ENCODE assay signal across 23 cellular contexts in genomic region chr7:18680576-18680975, GRCh38.
"Had no signal": no experiment of that assay in that cellular context is flagged by ENCODE, and none has a peak within 500 bp of the region (broad histone marks: within the 10 kb centered on the region; RNA-seq: fewer than 3 reads in every experiment).

No MANE protein-coding gene starts in this region.

- H3K27me3 ChIP-seq: neutrophil, pancreas, right lobe of liver, vagina had no signal

- H3K4me1 ChIP-seq: left ventricle myocardium inferior, pancreas, right lobe of liver, vagina had no signal

- DNase-seq: activated CD4-positive, alpha-beta T cell treated with anti-CD3 and anti-CD28 coated beads, Interleukin-2, amount 10 ng/mL, durations not matched to agents 7 days and 5 days; activated CD8-positive, alpha-beta T cell treated with anti-CD3 and anti-CD28 coated beads for 36 hours; activated gamma-delta T cell treated with Interleukin-2 at 50 U/mL for 16 hours; activated T-cell treated with anti-CD3 and anti-CD28 coated beads, Interleukin-2, amount 50 U/mL, for 1 hour; aorta; foreskin fibroblast; kidney glomerular epithelial cell; left ventricle myocardium inferior; mammary epithelial cell; pancreas; right lobe of liver; stimulated activated CD4-positive, alpha-beta T cell treated with anti-CD3 and anti-CD28 coated beads, Interleukin-1b, Interleukin-23, amount 100 ng/mL, for 48 hours had no signal

- H3K36me3 ChIP-seq: left ventricle myocardium inferior, neutrophil, pancreas, right lobe of liver, thoracic aorta, vagina had no signal

- H3K27ac ChIP-seq: epithelial cell of prostate, left ventricle myocardium inferior, neutrophil, pancreas, right lobe of liver, skin epidermis, thoracic aorta, vagina had no signal

- H3K36me3 Mint-ChIP-seq: activated naive CD4-positive, alpha-beta T cell treated with anti-CD3 and anti-CD28 coated beads, Interleukin-2, amount 50 U/mL, for 24 hours; natural killer cell treated with Interleukin-12 subunit alpha and Interleukin-12 subunit beta and Interleukin-15 and Interleukin-18, amount 100 ng/mL, for 72 hours; type B pancreatic cell had no signal

- H3K27ac Mint-ChIP-seq: activated CD4-positive, alpha-beta T cell treated with anti-CD3 and anti-CD28 coated beads, Interleukin-2, amount 10 ng/mL, durations not matched to agents 7 days and 5 days; activated CD8-positive, alpha-beta T cell treated with anti-CD3 and anti-CD28 coated beads for 36 hours; activated naive CD4-positive, alpha-beta T cell treated with anti-CD3 and anti-CD28 coated beads, Interleukin-2, amount 50 U/mL, for 24 hours; brain; natural killer cell treated with Interleukin-12 subunit alpha and Interleukin-12 subunit beta and Interleukin-15 and Interleukin-18, amount 100 ng/mL, for 72 hours; stimulated activated memory B cell treated with anti-CD40 and anti-IgM and Interleukin-4, amounts not matched to agents 10 μg/mL and 1 μg/mL and 100 μg/mL, for 72 hours; type B pancreatic cell had no signal

- H3K9me3 ChIP-seq: left ventricle myocardium inferior, neutrophil, pancreas, right lobe of liver, thoracic aorta, vagina had no signal

- ATAC-seq: activated CD4-positive, CD25-positive, alpha-beta regulatory T cell treated with anti-CD3 and anti-CD28 coated beads, Interleukin-2, amount 50 U/mL, for 24 hours; activated CD8-positive, alpha-beta T cell treated with anti-CD3 and anti-CD28 coated beads for 36 hours; natural killer cell treated with Interleukin-12 subunit alpha and Interleukin-12 subunit beta and Interleukin-15 and Interleukin-18, amount 100 ng/mL, for 72 hours; pancreas; right lobe of liver; stimulated activated memory B cell treated with anti-CD40 and anti-IgM and Interleukin-4, amounts not matched to agents 10 μg/mL and 1 μg/mL and 100 μg/mL, for 72 hours had no signal

- H3K4me1 Mint-ChIP-seq: activated naive CD4-positive, alpha-beta T cell treated with anti-CD3 and anti-CD28 coated beads, Interleukin-2, amount 50 U/mL, for 24 hours; brain had no signal

- H3K27me3 Mint-ChIP-seq: activated CD4-positive, alpha-beta T cell treated with anti-CD3 and anti-CD28 coated beads, Interleukin-2, amount 10 ng/mL, durations not matched to agents 7 days and 5 days; activated CD8-positive, alpha-beta T cell treated with anti-CD3 and anti-CD28 coated beads for 36 hours; activated naive CD4-positive, alpha-beta T cell treated with anti-CD3 and anti-CD28 coated beads, Interleukin-2, amount 50 U/mL, for 24 hours; brain; natural killer cell treated with Interleukin-12 subunit alpha and Interleukin-12 subunit beta and Interleukin-15 and Interleukin-18, amount 100 ng/mL, for 72 hours; stimulated activated memory B cell treated with anti-CD40 and anti-IgM and Interleukin-4, amounts not matched to agents 10 μg/mL and 1 μg/mL and 100 μg/mL, for 72 hours; type B pancreatic cell had no signal

- H3K9me3 Mint-ChIP-seq: activated CD4-positive, alpha-beta T cell treated with anti-CD3 and anti-CD28 coated beads, Interleukin-2, amount 10 ng/mL, durations not matched to agents 7 days and 5 days; activated CD8-positive, alpha-beta T cell treated with anti-CD3 and anti-CD28 coated beads for 36 hours; activated naive CD4-positive, alpha-beta T cell treated with anti-CD3 and anti-CD28 coated beads, Interleukin-2, amount 50 U/mL, for 24 hours; natural killer cell treated with Interleukin-12 subunit alpha and Interleukin-12 subunit beta and Interleukin-15 and Interleukin-18, amount 100 ng/mL, for 72 hours; stimulated activated memory B cell treated with anti-CD40 and anti-IgM and Interleukin-4, amounts not matched to agents 10 μg/mL and 1 μg/mL and 100 μg/mL, for 72 hours; type B pancreatic cell had no signal

- H3K4me3 ChIP-seq: left ventricle myocardium inferior, pancreas, right lobe of liver, skin epidermis, thoracic aorta, vagina had no signal

- H3K4me3 Mint-ChIP-seq: activated CD4-positive, alpha-beta T cell treated with anti-CD3 and anti-CD28 coated beads, Interleukin-2, amount 10 ng/mL, durations not matched to agents 7 days and 5 days; activated CD8-positive, alpha-beta T cell treated with anti-CD3 and anti-CD28 coated beads for 36 hours; activated naive CD4-positive, alpha-beta T cell treated with anti-CD3 and anti-CD28 coated beads, Interleukin-2, amount 50 U/mL, for 24 hours; brain; natural killer cell treated with Interleukin-12 subunit alpha and Interleukin-12 subunit beta and Interleukin-15 and Interleukin-18, amount 100 ng/mL, for 72 hours; stimulated activated memory B cell treated with anti-CD40 and anti-IgM and Interleukin-4, amounts not matched to agents 10 μg/mL and 1 μg/mL and 100 μg/mL, for 72 hours; type B pancreatic cell had no signal
